ENCODE assay signal across 32 cellular contexts in the genomic region with DNA sequence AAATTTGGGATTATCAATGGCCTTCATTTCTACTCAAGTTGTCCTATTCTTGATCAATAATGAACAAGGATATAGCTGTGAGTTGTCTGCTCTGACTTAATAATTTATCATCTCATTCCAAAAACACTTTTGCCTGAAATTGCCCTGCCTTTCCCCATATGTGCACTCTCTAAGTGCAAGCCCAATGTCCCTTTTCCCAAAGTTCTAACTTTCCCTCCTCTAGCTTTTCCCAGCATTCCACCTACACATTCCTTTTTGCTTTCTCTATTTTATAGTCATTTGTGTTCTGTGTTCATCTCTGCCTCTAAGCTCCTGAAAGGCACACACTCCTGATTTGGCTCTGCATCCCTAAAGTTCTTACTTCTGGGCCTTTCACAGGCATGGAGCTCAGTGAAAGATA. TPM values are rescaled to one million over a fixed set of nuclear protein-coding genes. Genes with fewer than 3 reads are reported as not detected.
"Had no signal": no experiment of that assay in that cellular context is flagged by ENCODE, and none has a peak within 500 bp of the region (broad histone marks: within the 10 kb centered on the region; RNA-seq: fewer than 3 reads in every experiment).

No MANE protein-coding gene starts in this region.

- H3K4me3 ChIP-seq: MG63 had no signal

- H3K9me3 ChIP-seq: MG63 had no signal

- DNase-seq: Karpas-422, Kasumi-1, MM.1S, MV-4-11, NCI-H1048, NCI-H1092, NCI-H1092 treated with DMSO at 0.1 percent for 48 hours, NCI-H1105, NCI-H1105 treated with DMSO at 0.1 percent for 48 hours, NCI-H1417 treated with DMSO at 0.1 percent for 48 hours, NCI-H1436, NCI-H1436 treated with DMSO at 0.1 percent for 48 hours, NCI-H146, NCI-H1694, NCI-H1694 treated with DMSO at 0.1 percent for 48 hours, NCI-H187, NCI-H187 treated with DMSO at 0.1 percent for 48 hours, NCI-H1930, NCI-H2029, NCI-H2029 treated with DMSO at 0.1 percent for 48 hours, NCI-H2081, NCI-H2081 treated with DMSO at 0.1 percent for 48 hours, NCI-H2107, NCI-H2171, NCI-H2171 treated with DMSO at 0.1 percent for 48 hours, NCI-H2227 treated with DMSO at 0.1 percent for 48 hours, NCI-H226, NCI-H345, NCI-H510A, NCI-H510A treated with DMSO at 0.1 percent for 48 hours had no signal

- H3K36me3 ChIP-seq: MG63 had no signal

RNA-seq across cellular contexts. Expression of gene SUSD4, which starts 34.7 kb away (rescaled TPM):
- total RNA-seq: NCI-H460 had no signal
